ENCODE assay signal across 19 cellular contexts in genomic region chr13:108427355-108427754, GRCh38.
"Had no signal": no experiment of that assay in that cellular context is flagged by ENCODE, and none has a peak within 500 bp of the region (broad histone marks: within the 10 kb centered on the region; RNA-seq: fewer than 3 reads in every experiment).

No MANE protein-coding gene starts in this region.

- H3K36me3 ChIP-seq: adrenal gland, gastroesophageal sphincter, neutrophil, right atrium auricular region, tibial nerve, uterus had no signal

- H3K27ac ChIP-seq: adrenal gland, gastroesophageal sphincter, neutrophil, right atrium auricular region, tibial nerve, uterus had no signal

- DNase-seq: activated CD4-positive, alpha-beta T cell treated with anti-CD3 and anti-CD28 coated beads for 4 hours; activated CD8-positive, alpha-beta T cell treated with anti-CD3 and anti-CD28 coated beads for 36 hours; activated effector memory CD4-positive, alpha-beta T cell treated with anti-CD3 and anti-CD28 coated beads, Interleukin-2, amount 50 U/mL, for 16 hours; activated T-cell treated with anti-CD3 and anti-CD28 coated beads, Interleukin-2, amount 50 U/mL, for 4 hours; adrenal gland; cerebellar nuclear complex; effector memory CD4-positive, alpha-beta T cell; islet precursor cell; naive thymus-derived CD8-positive, alpha-beta T cell; stimulated activated CD4-positive, alpha-beta T cell treated with anti-CD3 and anti-CD28 coated beads, Interleukin-4, amount 100 ng/mL, for 1 hour; stimulated activated naive CD4-positive, alpha-beta T cell; substantia nigra; T-helper 1 cell; T1000; uterus had no signal

- H3K4me1 ChIP-seq: adrenal gland, gastroesophageal sphincter, right atrium auricular region, tibial nerve, uterus had no signal

- H3K27me3 ChIP-seq: adrenal gland, gastroesophageal sphincter, neutrophil, right atrium auricular region, tibial nerve, uterus had no signal

- ATAC-seq: activated CD8-positive, alpha-beta T cell treated with anti-CD3 and anti-CD28 coated beads for 36 hours; activated T-cell treated with anti-CD3 and anti-CD28 coated beads, Interleukin-2, amount 50 U/mL, for 4 hours; gastroesophageal sphincter; naive thymus-derived CD8-positive, alpha-beta T cell had no signal

- H3K4me3 ChIP-seq: adrenal gland, gastroesophageal sphincter, right atrium auricular region, tibial nerve, uterus had no signal

- H3K9me3 ChIP-seq: adrenal gland, gastroesophageal sphincter, neutrophil, right atrium auricular region, tibial nerve, uterus had no signal
